14 cellular contexts compared by ENCODE assay signal in genomic region chr7:80937336-80937735, GRCh38.
"Had no signal": no experiment of that assay in that cellular context is flagged by ENCODE, and none has a peak within 500 bp of the region (broad histone marks: within the 10 kb centered on the region; RNA-seq: fewer than 3 reads in every experiment).

No MANE protein-coding gene starts in this region.

- DNase-seq: activated CD4-positive, alpha-beta T cell treated with anti-CD3 and anti-CD28 coated beads for 48 hours; activated CD4-positive, alpha-beta T cell treated with anti-CD3 and anti-CD28 coated beads, Interleukin-2, amount 50 U/mL, for 48 hours; activated CD8-positive, alpha-beta memory T cell treated with anti-CD3 and anti-CD28 coated beads for 24 hours; activated effector memory CD4-positive, alpha-beta T cell treated with Interleukin-2 at 50 U/mL for 16 hours; activated naive CD4-positive, alpha-beta T cell treated with Interleukin-2 at 50 U/mL for 16 hours; anterior cingulate cortex; dermis blood vessel endothelial cell; effector CD4-positive, alpha-beta T cell; foreskin keratinocyte; left lung; right cardiac atrium; stimulated activated naive CD4-positive, alpha-beta T cell treated with Interleukin-2 at 50 U/mL for 16 hours; WERI-Rb-1 had no signal

- ATAC-seq: activated CD4-positive, CD25-positive, alpha-beta regulatory T cell treated with anti-CD3 and anti-CD28 coated beads, Interleukin-2, amount 50 U/mL, for 24 hours; foreskin keratinocyte; left lung; right cardiac atrium had no signal
